ENCODE assay signal across 1 cellular context in the genomic region with DNA sequence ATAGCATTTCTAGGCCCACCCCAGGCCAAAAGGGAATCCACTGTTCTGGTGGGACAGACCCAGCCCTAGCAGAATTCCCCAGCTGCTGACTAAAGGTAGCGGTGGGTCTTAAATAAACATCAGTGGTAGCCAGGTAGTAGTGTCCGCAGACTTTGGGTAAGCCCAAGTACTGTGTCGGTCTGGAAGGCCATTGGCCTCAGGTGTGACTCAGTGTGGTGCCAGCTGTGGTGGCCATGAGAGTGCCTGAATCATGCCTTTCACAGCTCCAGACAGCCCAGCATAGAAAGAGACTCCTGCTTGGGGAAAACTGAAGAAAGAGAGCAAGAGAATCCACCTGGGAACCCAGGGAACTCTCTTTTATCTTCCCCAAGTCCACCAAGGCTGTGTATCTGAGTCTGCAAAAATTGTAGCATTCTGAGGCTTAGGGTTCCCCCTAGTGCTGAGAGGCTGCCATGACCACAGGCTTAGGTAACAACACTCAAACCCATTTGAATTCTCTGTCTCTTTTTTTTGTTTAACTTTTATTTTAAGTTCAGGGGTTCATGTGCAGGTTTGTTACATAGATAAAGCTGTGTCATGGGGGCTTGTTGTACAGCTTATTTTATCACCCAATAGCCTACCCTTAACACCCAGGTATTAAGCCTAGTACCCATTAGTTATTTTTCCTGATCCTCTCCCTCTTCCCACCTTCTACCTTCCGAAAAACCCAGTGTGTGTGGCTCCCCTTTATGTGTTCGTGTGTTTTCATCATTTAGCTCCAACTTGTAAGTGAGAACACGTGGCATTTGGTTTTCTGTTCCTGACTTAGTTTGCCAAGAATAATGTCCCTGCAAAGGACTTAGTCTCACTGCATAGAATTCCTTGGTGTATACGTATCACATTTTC.
TF ChIP-seq lines count a peak whose summit lies in the region.

No MANE protein-coding gene starts in this region.

TF ChIP-seq in HCT116, 20 proteins besides CTCF, POLR2A, EP300 and RAD21 (continued from another document):
- TF ChIP-seq, protein P1, sequence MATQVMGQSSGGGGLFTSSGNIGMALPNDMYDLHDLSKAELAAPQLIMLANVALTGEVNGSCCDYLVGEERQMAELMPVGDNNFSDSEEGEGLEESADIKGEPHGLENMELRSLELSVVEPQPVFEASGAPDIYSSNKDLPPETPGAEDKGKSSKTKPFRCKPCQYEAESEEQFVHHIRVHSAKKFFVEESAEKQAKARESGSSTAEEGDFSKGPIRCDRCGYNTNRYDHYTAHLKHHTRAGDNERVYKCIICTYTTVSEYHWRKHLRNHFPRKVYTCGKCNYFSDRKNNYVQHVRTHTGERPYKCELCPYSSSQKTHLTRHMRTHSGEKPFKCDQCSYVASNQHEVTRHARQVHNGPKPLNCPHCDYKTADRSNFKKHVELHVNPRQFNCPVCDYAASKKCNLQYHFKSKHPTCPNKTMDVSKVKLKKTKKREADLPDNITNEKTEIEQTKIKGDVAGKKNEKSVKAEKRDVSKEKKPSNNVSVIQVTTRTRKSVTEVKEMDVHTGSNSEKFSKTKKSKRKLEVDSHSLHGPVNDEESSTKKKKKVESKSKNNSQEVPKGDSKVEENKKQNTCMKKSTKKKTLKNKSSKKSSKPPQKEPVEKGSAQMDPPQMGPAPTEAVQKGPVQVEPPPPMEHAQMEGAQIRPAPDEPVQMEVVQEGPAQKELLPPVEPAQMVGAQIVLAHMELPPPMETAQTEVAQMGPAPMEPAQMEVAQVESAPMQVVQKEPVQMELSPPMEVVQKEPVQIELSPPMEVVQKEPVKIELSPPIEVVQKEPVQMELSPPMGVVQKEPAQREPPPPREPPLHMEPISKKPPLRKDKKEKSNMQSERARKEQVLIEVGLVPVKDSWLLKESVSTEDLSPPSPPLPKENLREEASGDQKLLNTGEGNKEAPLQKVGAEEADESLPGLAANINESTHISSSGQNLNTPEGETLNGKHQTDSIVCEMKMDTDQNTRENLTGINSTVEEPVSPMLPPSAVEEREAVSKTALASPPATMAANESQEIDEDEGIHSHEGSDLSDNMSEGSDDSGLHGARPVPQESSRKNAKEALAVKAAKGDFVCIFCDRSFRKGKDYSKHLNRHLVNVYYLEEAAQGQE (IDR thresholded peaks at IDR 0.05; ENCODE audit: low read depth), result no peak
- TF ChIP-seq CEBPB (IDR thresholded peaks at IDR 0.05; ENCODE audit: low read depth) (no peak), EZH2phosphoT487 (IDR thresholded peaks at IDR 0.05; ENCODE audit: borderline replicate concordance) (no peak)
- TF ChIP-seq, protein P2, sequence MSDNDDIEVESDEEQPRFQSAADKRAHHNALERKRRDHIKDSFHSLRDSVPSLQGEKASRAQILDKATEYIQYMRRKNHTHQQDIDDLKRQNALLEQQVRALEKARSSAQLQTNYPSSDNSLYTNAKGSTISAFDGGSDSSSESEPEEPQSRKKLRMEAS (IDR thresholded peaks at IDR 0.05), result no peak
